In genomic region chr7:121329460-121330052, GRCh38 we compare ENCODE assay signal across 7 cellular contexts. TPM values are rescaled to one million over a fixed set of nuclear protein-coding genes. Genes with fewer than 3 reads are reported as not detected.
DNase-seq lines count a peak whose midpoint lies in the region; ATAC-seq and TF ChIP-seq lines count a peak whose summit lies in the region.

No MANE protein-coding gene starts in this region.

- peak; percentile 45 for TF ChIP-seq CTCF in GM12873 (IDR thresholded peaks at IDR 0.05; ENCODE audit: insufficient read depth, low read depth, low read length, missing control alignments)
- peak in 1 of 7 experiments; percentile 11 for TF ChIP-seq CTCF in body of pancreas (IDR thresholded peaks at IDR 0.05)
- no peak for TF ChIP-seq CTCF in right lobe of liver (IDR thresholded peaks at IDR 0.05)
- no peak for TF ChIP-seq CTCF in gastroesophageal sphincter (IDR thresholded peaks at IDR 0.05)

- H3K9me3 ChIP-seq in body of pancreas (no peaks in the 10 kb centered on the region), right lobe of liver (no peaks in the 10 kb centered on the region), thymus (ENCODE audit: control insufficient read depth) (no peaks in the 10 kb centered on the region), gastroesophageal sphincter (no peaks in the 10 kb centered on the region)

- ATAC-seq in GM21723 (IDR thresholded peaks at IDR 0.05; ENCODE audit: unreplicated experiment) (peak; percentile 66), body of pancreas (peak; percentile 53), right lobe of liver (peak; percentile 52 to 62 (median 56)), gastroesophageal sphincter (no peak)

- H3K27me3 ChIP-seq in body of pancreas, result peaks cover 0 to 19% of the 10 kb centered on the region in 2 donors
- peaks cover 17 to 40% of the 10 kb centered on the region in 2 donors for H3K27me3 ChIP-seq in right lobe of liver
- peaks cover 40% of the 10 kb centered on the region for H3K27me3 ChIP-seq in thymus (ENCODE audit: control insufficient read depth, insufficient read depth)
- peaks cover 69% of the 10 kb centered on the region for H3K27me3 ChIP-seq in gastroesophageal sphincter

- no peak overlapping the region for H3K4me3 ChIP-seq in body of pancreas
- H3K4me3 ChIP-seq in right lobe of liver, result peak overlapping the region; percentile 33 to 43 (median 34)
- peak overlapping the region; percentile 20 for H3K4me3 ChIP-seq in thymus (ENCODE audit: low read length)
- peak overlapping the region in 1 of 2 donors; percentile 45 for H3K4me3 ChIP-seq in gastroesophageal sphincter

- TF ChIP-seq POLR2A in body of pancreas (IDR thresholded peaks at IDR 0.05), result no peak
- no peak for TF ChIP-seq POLR2A in right lobe of liver (IDR thresholded peaks at IDR 0.05)
- no peak for TF ChIP-seq POLR2A in gastroesophageal sphincter (IDR thresholded peaks at IDR 0.05)

- 2 to 5% methylated on average over 7 to 34 of the region's 34 CpGs for WGBS in body of pancreas, 2 donors
- 0% methylated on average over 1 of the region's 34 CpGs for WGBS in right lobe of liver (ENCODE audit: insufficient coverage, low coverage, low lambda C conversion rate, missing lambda C conversion rate)
- WGBS in thymus, result 4% methylated on average over 34 of the region's 34 CpGs
- 0 to 5% methylated on average over 4 to 9 of the region's 34 CpGs for WGBS in gastroesophageal sphincter (ENCODE audit: low coverage in 1 of 2), 2 donors

- peak; percentile 30 for DNase-seq in NCI-H2171 (lab: John Stamatoyannopoulos, UW)
- peak in 3 of 4 donors; percentile 25 to 44 (median 35) for DNase-seq in body of pancreas
- DNase-seq in right lobe of liver, result peak in 1 of 3 donors; percentile 25

- TF ChIP-seq EP300 in gastroesophageal sphincter (IDR thresholded peaks at IDR 0.05), result no peak

- H3K36me3 ChIP-seq in body of pancreas (replicated peaks in 1 of 2; ENCODE audit: insufficient read depth in 1 of 2, low read depth in 2 of 2) (no peaks in the 10 kb centered on the region), right lobe of liver (no peaks in the 10 kb centered on the region), thymus (ENCODE audit: control insufficient read depth, insufficient read depth) (no peaks in the 10 kb centered on the region), gastroesophageal sphincter (no peaks in the 10 kb centered on the region)

- H3K27ac ChIP-seq in body of pancreas (no peak overlapping the region), right lobe of liver (no peak overlapping the region), thymus (ENCODE audit: low read depth) (no peak overlapping the region), gastroesophageal sphincter (no peak overlapping the region)

- intact Hi-C loops in body of pancreas (cut with DNase I) (loop anchor here (10.0 kb wide), 1 partner anchor 215 kb away; no protein-coding TSS in a partner anchor), right lobe of liver (cut with DNase I) (no loop called here)

- H3K4me1 ChIP-seq in body of pancreas (peaks cover 22% of the 10 kb centered on the region), right lobe of liver (peaks cover 0 to 18% (median 5%) of the 10 kb centered on the region in 4 donors), thymus (ENCODE audit: control insufficient read depth, insufficient read depth, low read length) (no peaks in the 10 kb centered on the region), gastroesophageal sphincter (peaks cover 0 to 21% (median 12%) of the 10 kb centered on the region in 3 donors)

RNA-seq across cellular contexts. Expression of gene WNT16, which starts 0.8 kb away (rescaled TPM):
- total RNA-seq in body of pancreas (not detected), right lobe of liver (not detected), gastroesophageal sphincter (under 1 TPM in 3 of 4 donors, not detected in 1; 0.13 to 0.17 (median 0.16) TPM)
- 0.30 TPM for polyA plus RNA-seq in thymus

Comparison
In these comparisons a context has a peak if more than half of its experiments do, and no peak if none do; other contexts are left out.
1. H3K4me3 ChIP-seq: peak in right lobe of liver (3 of 3) and thymus (single experiment); none in body of pancreas (0 of 2).